35 cellular contexts compared by ENCODE assay signal in the genomic region with DNA sequence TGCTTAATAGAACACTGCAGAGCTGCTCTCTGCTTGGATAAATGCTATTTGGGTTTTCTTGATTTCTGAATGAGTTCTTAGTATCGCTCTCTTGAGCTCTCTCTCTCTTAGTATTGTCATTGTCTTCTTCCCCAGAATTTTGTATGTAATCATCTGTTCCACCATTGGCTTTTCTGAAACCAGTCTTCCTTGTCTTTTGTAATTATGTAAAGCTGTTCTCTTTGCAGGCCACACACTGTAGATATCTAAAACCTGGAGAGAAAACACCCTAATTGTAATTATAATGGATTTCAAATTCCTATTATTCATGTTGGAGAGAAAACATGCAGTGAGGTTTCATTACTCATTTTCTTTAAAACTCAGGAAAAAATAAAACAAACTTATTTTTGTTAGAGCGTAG.
"Had no signal": no experiment of that assay in that cellular context is flagged by ENCODE, and none has a peak within 500 bp of the region (broad histone marks: within the 10 kb centered on the region; RNA-seq: fewer than 3 reads in every experiment).

No MANE protein-coding gene starts in this region.

- H3K4me1 Mint-ChIP-seq: activated CD4-positive, alpha-beta T cell treated with anti-CD3 and anti-CD28 coated beads for 36 hours; activated CD4-positive, alpha-beta T cell treated with anti-CD3 and anti-CD28 coated beads, Interleukin-2, amount 10 ng/mL, durations not matched to agents 24 days and 14 days; activated CD8-positive, alpha-beta memory T cell treated with anti-CD3 and anti-CD28 coated beads, Interleukin-2, amount 10 ng/mL, durations not matched to agents 7 days and 5 days; activated naive CD4-positive, alpha-beta T cell treated with anti-CD3 and anti-CD28 coated beads, Interleukin-2, amount 50 U/mL, for 24 hours; activated naive CD8-positive, alpha-beta T cell treated with anti-CD3 and anti-CD28 coated beads for 36 hours; activated naive CD8-positive, alpha-beta T cell treated with anti-CD3 and anti-CD28 coated beads, Interleukin-2, amount 50 U/mL, for 24 hours; T-helper 17 cell had no signal

- H3K27me3 ChIP-seq: adrenal gland, body of pancreas, colonic mucosa, esophagus muscularis mucosa, foreskin keratinocyte, gastrocnemius medialis, heart left ventricle had no signal

- H3K36me3 ChIP-seq: adrenal gland, colonic mucosa, esophagus muscularis mucosa, gastrocnemius medialis, heart left ventricle, WERI-Rb-1 had no signal

- DNase-seq: activated CD4-positive, alpha-beta memory T cell treated with anti-CD3 and anti-CD28 coated beads for 36 hours; activated CD4-positive, alpha-beta T cell treated with anti-CD3 and anti-CD28 coated beads for 36 hours; activated CD4-positive, alpha-beta T cell treated with anti-CD3 and anti-CD28 coated beads, Interleukin-2, amount 10 ng/mL, durations not matched to agents 24 days and 14 days; activated CD4-positive, CD25-positive, alpha-beta regulatory T cell; activated CD4-positive, CD25-positive, alpha-beta regulatory T cell treated with anti-CD3 and anti-CD28 coated beads, Interleukin-2, amount 50 U/mL, for 72 hours; activated CD8-positive, alpha-beta memory T cell treated with anti-CD3 and anti-CD28 coated beads, Interleukin-2, amount 10 ng/mL, durations not matched to agents 7 days and 5 days; activated CD8-positive, alpha-beta memory T cell treated with anti-CD3 and anti-CD28 coated beads, Interleukin-2, amount 50 U/mL, for 4 hours; activated CD8-positive, alpha-beta T cell treated with anti-CD3 and anti-CD28 coated beads, Interleukin-2, amount 10 ng/mL, durations not matched to agents 7 days and 5 days; activated effector memory CD4-positive, alpha-beta T cell treated with anti-CD3 and anti-CD28 coated beads, Interleukin-2, amount 50 U/mL, for 16 hours; activated naive CD4-positive, alpha-beta T cell treated with anti-CD3 and anti-CD28 coated beads for 36 hours; activated naive CD8-positive, alpha-beta T cell treated with anti-CD3 and anti-CD28 coated beads for 36 hours; activated naive CD8-positive, alpha-beta T cell treated with anti-CD3 and anti-CD28 coated beads, Interleukin-2, amount 50 U/mL, for 24 hours; activated T-cell treated with anti-CD3 and anti-CD28 coated beads, Interleukin-2, amount 50 U/mL, for 1 hour; activated T-cell treated with anti-CD3 and anti-CD28 coated beads, Interleukin-2, amount 50 U/mL, for 48 hours; adrenal gland; amygdala; aorta; body of pancreas; caudate nucleus; colonic mucosa; effector CD8-positive, alpha-beta T cell; endodermal cell; erythroblast; foreskin keratinocyte; gastrocnemius medialis; glutamatergic neuron; heart left ventricle; T-helper 17 cell; T1000; WERI-Rb-1 had no signal

- H3K4me1 ChIP-seq: adrenal gland, colonic mucosa, foreskin keratinocyte had no signal

- H3K27ac Mint-ChIP-seq: activated CD4-positive, alpha-beta memory T cell treated with anti-CD3 and anti-CD28 coated beads for 36 hours; activated CD4-positive, alpha-beta T cell treated with anti-CD3 and anti-CD28 coated beads for 36 hours; activated CD4-positive, alpha-beta T cell treated with anti-CD3 and anti-CD28 coated beads, Interleukin-2, amount 10 ng/mL, durations not matched to agents 24 days and 14 days; activated CD8-positive, alpha-beta memory T cell treated with anti-CD3 and anti-CD28 coated beads, Interleukin-2, amount 10 ng/mL, durations not matched to agents 7 days and 5 days; activated CD8-positive, alpha-beta T cell treated with anti-CD3 and anti-CD28 coated beads, Interleukin-2, amount 10 ng/mL, durations not matched to agents 7 days and 5 days; activated naive CD4-positive, alpha-beta T cell treated with anti-CD3 and anti-CD28 coated beads for 36 hours; activated naive CD4-positive, alpha-beta T cell treated with anti-CD3 and anti-CD28 coated beads, Interleukin-2, amount 50 U/mL, for 24 hours; activated naive CD8-positive, alpha-beta T cell treated with anti-CD3 and anti-CD28 coated beads for 36 hours; activated naive CD8-positive, alpha-beta T cell treated with anti-CD3 and anti-CD28 coated beads, Interleukin-2, amount 50 U/mL, for 24 hours; activated T-helper 1 cell treated with anti-CD3 and anti-CD28 coated beads, Interleukin-12 subunit alpha, Interleukin-12 subunit beta, Interleukin-2, Interleukin-4 antibody, amounts not matched to agents 30 ng/mL and 10 ng/mL and 1 ng/mL, durations not matched to agents 14 hours and 24 hours and 36 hours; activated T-helper 2 cell treated with anti-CD3 and anti-CD28 coated beads, Interferon-gamma antibody, Interleukin-2, Interleukin-4, amounts not matched to agents 10 μg/mL and 5 μg/mL and 100 μg/mL, durations not matched to agents 14 hours and 24 hours and 36 hours; endodermal cell; T-helper 17 cell; T-helper 2 cell treated with Interferon-gamma antibody and Interleukin-4, amounts not matched to agents 5 μg/mL and 100 μg/mL, for 36 hours had no signal

- H3K27me3 Mint-ChIP-seq: activated CD4-positive, alpha-beta T cell treated with anti-CD3 and anti-CD28 coated beads for 36 hours; activated naive CD4-positive, alpha-beta T cell treated with anti-CD3 and anti-CD28 coated beads, Interleukin-2, amount 50 U/mL, for 24 hours; activated naive CD8-positive, alpha-beta T cell treated with anti-CD3 and anti-CD28 coated beads for 36 hours; activated naive CD8-positive, alpha-beta T cell treated with anti-CD3 and anti-CD28 coated beads, Interleukin-2, amount 50 U/mL, for 24 hours; T-helper 17 cell had no signal

- H3K36me3 Mint-ChIP-seq: activated CD4-positive, alpha-beta memory T cell treated with anti-CD3 and anti-CD28 coated beads for 36 hours; activated CD8-positive, alpha-beta memory T cell treated with anti-CD3 and anti-CD28 coated beads, Interleukin-2, amount 10 ng/mL, durations not matched to agents 7 days and 5 days; activated naive CD4-positive, alpha-beta T cell treated with anti-CD3 and anti-CD28 coated beads, Interleukin-2, amount 50 U/mL, for 24 hours; activated naive CD8-positive, alpha-beta T cell treated with anti-CD3 and anti-CD28 coated beads for 36 hours had no signal

- H3K9me3 ChIP-seq: adrenal gland, body of pancreas, colonic mucosa, esophagus muscularis mucosa, gastrocnemius medialis, heart left ventricle had no signal

- H3K4me3 ChIP-seq: adrenal gland, body of pancreas, colonic mucosa, esophagus muscularis mucosa, gastrocnemius medialis, heart left ventricle had no signal

- H3K4me3 Mint-ChIP-seq: activated CD4-positive, alpha-beta memory T cell treated with anti-CD3 and anti-CD28 coated beads for 36 hours; activated CD4-positive, alpha-beta T cell treated with anti-CD3 and anti-CD28 coated beads for 36 hours; activated CD4-positive, alpha-beta T cell treated with anti-CD3 and anti-CD28 coated beads, Interleukin-2, amount 10 ng/mL, durations not matched to agents 24 days and 14 days; activated CD8-positive, alpha-beta memory T cell treated with anti-CD3 and anti-CD28 coated beads, Interleukin-2, amount 10 ng/mL, durations not matched to agents 7 days and 5 days; activated CD8-positive, alpha-beta T cell treated with anti-CD3 and anti-CD28 coated beads, Interleukin-2, amount 10 ng/mL, durations not matched to agents 7 days and 5 days; activated naive CD4-positive, alpha-beta T cell treated with anti-CD3 and anti-CD28 coated beads for 36 hours; activated naive CD4-positive, alpha-beta T cell treated with anti-CD3 and anti-CD28 coated beads, Interleukin-2, amount 50 U/mL, for 24 hours; activated naive CD8-positive, alpha-beta T cell treated with anti-CD3 and anti-CD28 coated beads for 36 hours; activated naive CD8-positive, alpha-beta T cell treated with anti-CD3 and anti-CD28 coated beads, Interleukin-2, amount 50 U/mL, for 24 hours; activated T-helper 1 cell treated with anti-CD3 and anti-CD28 coated beads, Interleukin-12 subunit alpha, Interleukin-12 subunit beta, Interleukin-2, Interleukin-4 antibody, amounts not matched to agents 30 ng/mL and 10 ng/mL and 1 ng/mL, durations not matched to agents 14 hours and 24 hours and 36 hours; endodermal cell; T-helper 17 cell; T-helper 2 cell treated with Interferon-gamma antibody and Interleukin-4, amounts not matched to agents 5 μg/mL and 100 μg/mL, for 36 hours had no signal

- ATAC-seq: activated CD4-positive, alpha-beta T cell treated with anti-CD3 and anti-CD28 coated beads for 36 hours; activated CD8-positive, alpha-beta memory T cell treated with anti-CD3 and anti-CD28 coated beads, Interleukin-2, amount 10 ng/mL, durations not matched to agents 7 days and 5 days; activated CD8-positive, alpha-beta T cell treated with anti-CD3 and anti-CD28 coated beads, Interleukin-2, amount 10 ng/mL, durations not matched to agents 7 days and 5 days; activated naive CD8-positive, alpha-beta T cell treated with anti-CD3 and anti-CD28 coated beads, Interleukin-2, amount 50 U/mL, for 24 hours; body of pancreas; foreskin keratinocyte; gastrocnemius medialis; heart left ventricle; T-helper 17 cell had no signal

- H3K9me3 Mint-ChIP-seq: activated CD4-positive, alpha-beta memory T cell treated with anti-CD3 and anti-CD28 coated beads for 36 hours; activated CD4-positive, alpha-beta T cell treated with anti-CD3 and anti-CD28 coated beads, Interleukin-2, amount 10 ng/mL, durations not matched to agents 24 days and 14 days; activated naive CD4-positive, alpha-beta T cell treated with anti-CD3 and anti-CD28 coated beads for 36 hours; activated naive CD4-positive, alpha-beta T cell treated with anti-CD3 and anti-CD28 coated beads, Interleukin-2, amount 50 U/mL, for 24 hours; activated naive CD8-positive, alpha-beta T cell treated with anti-CD3 and anti-CD28 coated beads for 36 hours; activated naive CD8-positive, alpha-beta T cell treated with anti-CD3 and anti-CD28 coated beads, Interleukin-2, amount 50 U/mL, for 24 hours; activated T-helper 1 cell treated with anti-CD3 and anti-CD28 coated beads, Interleukin-12 subunit alpha, Interleukin-12 subunit beta, Interleukin-2, Interleukin-4 antibody, amounts not matched to agents 30 ng/mL and 10 ng/mL and 1 ng/mL, durations not matched to agents 14 hours and 24 hours and 36 hours; activated T-helper 2 cell treated with anti-CD3 and anti-CD28 coated beads, Interferon-gamma antibody, Interleukin-2, Interleukin-4, amounts not matched to agents 10 μg/mL and 5 μg/mL and 100 μg/mL, durations not matched to agents 14 hours and 24 hours and 36 hours; endodermal cell; T-helper 2 cell treated with Interferon-gamma antibody and Interleukin-4, amounts not matched to agents 5 μg/mL and 100 μg/mL, for 36 hours had no signal

- H3K27ac ChIP-seq: adrenal gland, body of pancreas, colonic mucosa, esophagus muscularis mucosa, foreskin keratinocyte, gastrocnemius medialis, heart left ventricle, WERI-Rb-1 had no signal
